In the genomic region with DNA sequence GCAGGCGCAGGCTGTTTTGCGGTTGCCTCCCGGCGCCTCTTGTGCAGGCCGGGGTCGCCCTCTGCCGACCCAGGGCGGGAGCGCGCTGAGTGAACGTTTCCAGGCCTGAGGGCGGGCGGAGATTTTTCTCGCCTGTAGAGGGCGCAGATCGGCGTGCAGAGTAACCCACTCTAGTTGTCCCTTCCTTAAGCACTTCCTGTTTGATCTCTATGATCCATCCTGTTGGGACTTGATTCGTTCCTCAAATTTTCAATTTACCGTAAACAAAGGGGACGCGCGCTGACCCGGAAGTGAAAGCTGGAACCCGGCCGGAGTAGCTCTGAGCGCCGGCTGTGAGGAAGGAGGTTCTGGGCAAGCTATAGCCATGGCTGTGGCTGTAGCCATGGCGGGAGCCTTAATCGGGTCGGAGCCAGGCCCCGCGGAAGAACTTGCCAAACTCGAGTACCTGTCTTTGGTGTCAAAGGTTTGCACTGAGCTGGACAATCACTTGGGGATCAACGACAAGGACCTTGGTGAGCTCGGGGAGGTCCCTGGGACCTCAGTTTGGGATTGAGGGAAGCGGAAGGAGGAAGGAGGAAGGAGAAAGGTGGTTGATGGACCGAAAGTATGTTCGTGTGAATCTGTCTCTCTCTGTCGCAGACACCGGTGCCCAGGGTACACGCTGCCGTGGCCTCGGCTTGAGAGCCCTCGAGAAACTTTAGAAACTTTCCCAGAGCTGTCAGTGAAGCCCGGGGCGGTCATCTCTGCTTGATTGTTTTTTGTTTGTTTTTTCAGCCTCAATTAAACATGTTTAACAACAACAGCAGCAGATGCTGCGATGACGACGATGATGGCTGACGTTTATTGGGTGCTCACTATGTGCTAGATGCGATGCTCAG, we compare ENCODE assay signal across 8 cellular contexts. TPM values are rescaled to one million over a fixed set of nuclear protein-coding genes. Genes with fewer than 3 reads are reported as not detected.
DNase-seq lines count a peak whose midpoint lies in the region; ATAC-seq and TF ChIP-seq lines count a peak whose summit lies in the region.

A gene (plus strand): TSS at position 302 of the 878 bp plus-strand sequence. CDS start 63 bp downstream, at position 365.

- no peaks in the 10 kb centered on the region for H3K36me3 ChIP-seq in left lung

- H3K27ac ChIP-seq in C4-2B: peak within 1 kb of the TSS; percentile 84
- peak within 1 kb of the TSS; percentile 78 to 92 for H3K27ac ChIP-seq in left lung

- peak within 1 kb of the TSS; percentile 57 to 80 for H3K4me3 ChIP-seq in left lung

- DNase-seq in NCI-H748 (lab: John Stamatoyannopoulos, UW; ENCODE audit: unreplicated experiment) (peak; percentile 99), left lung (peak; percentile 97 to 99)
- peak; percentile 97 to 98 for DNase-seq in activated CD4-positive, alpha-beta T cell treated with anti-CD3 and anti-CD28 coated beads, Interleukin-2, amount 50 U/mL, for 24 hours (ENCODE audit: low read depth in 1 of 2, low spot score in 1 of 2)
- peak; percentile 99 for DNase-seq in stimulated activated CD4-positive, alpha-beta T cell treated with anti-CD3 and anti-CD28 coated beads, Interleukin-4, amount 100 ng/mL, for 1 hour

- peaks cover 19% of the 10 kb centered on the region for H3K36me3 Mint-ChIP-seq in dendritic cell treated with granulocyte-macrophage colony-stimulating factor and Interleukin-4, amounts not matched to agents 40 ng/mL and 50 ng/mL, for 4 days (ENCODE audit: low read depth)

- intact Hi-C loops in dendritic cell treated with granulocyte-macrophage colony-stimulating factor and Interleukin-4, amounts not matched to agents 40 ng/mL and 50 ng/mL, for 4 days (cut with micrococcal nuclease): loop anchor here (1.0 kb wide), 2 partner anchors 90 to 116 kb away; no protein-coding TSS in a partner anchor
- intact Hi-C loops in left lung (cut with DNase I): loop anchor here (2.0 to 5.0 kb wide), 2 partner anchors 82 to 91 kb away; no protein-coding TSS in a partner anchor

- no peaks in the 10 kb centered on the region for H3K27me3 ChIP-seq in left lung

- H3K27me3 Mint-ChIP-seq in dendritic cell treated with granulocyte-macrophage colony-stimulating factor and Interleukin-4, amounts not matched to agents 40 ng/mL and 50 ng/mL, for 4 days: no peaks in the 10 kb centered on the region

- H3K4me1 ChIP-seq in left lung: peaks cover 16 to 45% of the 10 kb centered on the region in 2 donors

- H3K4me1 Mint-ChIP-seq in dendritic cell treated with granulocyte-macrophage colony-stimulating factor and Interleukin-4, amounts not matched to agents 40 ng/mL and 50 ng/mL, for 4 days (ENCODE audit: low read depth): peaks cover 42% of the 10 kb centered on the region

- peak; percentile 100 for TF ChIP-seq CTCF in C4-2B (conservative IDR thresholded peaks at IDR 0.05)
- peak; percentile 100 for TF ChIP-seq CTCF in left lung (IDR thresholded peaks at IDR 0.05)

- H3K9me3 Mint-ChIP-seq in dendritic cell treated with granulocyte-macrophage colony-stimulating factor and Interleukin-4, amounts not matched to agents 40 ng/mL and 50 ng/mL, for 4 days: no peaks in the 10 kb centered on the region

- ATAC-seq in GM19328 (IDR thresholded peaks at IDR 0.05; ENCODE audit: unreplicated experiment): peak; percentile 93
- peak; percentile 97 for ATAC-seq in HG03521 (IDR thresholded peaks at IDR 0.05; ENCODE audit: unreplicated experiment)
- ATAC-seq in left lung: peak; percentile 99

- peak within 1 kb of the TSS; percentile 97 for H3K27ac Mint-ChIP-seq in dendritic cell treated with granulocyte-macrophage colony-stimulating factor and Interleukin-4, amounts not matched to agents 40 ng/mL and 50 ng/mL, for 4 days

- H3K9me3 ChIP-seq in left lung: no peaks in the 10 kb centered on the region

- peak within 1 kb of the TSS; percentile 100 for H3K4me3 Mint-ChIP-seq in dendritic cell treated with granulocyte-macrophage colony-stimulating factor and Interleukin-4, amounts not matched to agents 40 ng/mL and 50 ng/mL, for 4 days

RNA-seq across cellular contexts. Expression of the gene that starts here (rescaled TPM):
- 10 to 100 TPM; 46.6 to 61.2 TPM for total RNA-seq in left lung

Comparison
In these comparisons a context has a peak if more than half of its experiments do, and no peak if none do; other contexts are left out.
1. Peak in every context shown above with its lines: DNase-seq, ATAC-seq, H3K4me3 ChIP-seq and H3K27ac ChIP-seq.